Comparison of ENCODE assay signal across 8 cellular contexts in the genomic region with DNA sequence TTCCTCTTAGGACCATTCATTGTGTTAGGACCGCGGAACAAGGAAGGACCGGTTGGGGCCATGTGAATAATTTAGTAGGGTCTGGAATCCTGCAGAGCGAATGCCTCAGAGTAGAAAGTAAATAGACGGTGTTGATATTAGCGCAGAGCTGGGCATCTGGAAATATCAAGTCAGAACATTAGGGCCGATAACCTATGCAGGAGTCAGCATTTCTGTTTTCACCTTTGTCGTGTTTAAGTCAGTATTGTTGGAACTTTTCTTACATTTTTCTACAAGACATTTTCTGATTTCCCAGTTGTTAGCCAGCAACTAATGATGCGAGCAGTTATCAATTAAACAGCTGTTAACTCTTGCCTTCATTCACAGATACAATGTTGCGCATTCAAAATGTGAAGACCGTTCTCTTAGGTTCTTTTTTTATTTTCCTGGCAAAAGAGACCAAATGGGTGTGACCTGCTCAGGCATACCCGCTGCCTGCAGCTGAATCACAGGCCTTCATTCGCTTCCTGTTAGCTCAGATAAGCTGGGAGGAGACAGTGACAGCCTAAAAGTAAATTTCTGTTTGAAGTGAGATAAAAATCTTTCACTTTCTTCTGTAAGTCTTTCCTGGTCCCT. TPM values are rescaled to one million over a fixed set of nuclear protein-coding genes. Genes with fewer than 3 reads are reported as not detected.
DNase-seq lines count a peak whose midpoint lies in the region; ATAC-seq and TF ChIP-seq lines count a peak whose summit lies in the region.

No MANE protein-coding gene starts in this region.

- peak overlapping the region; percentile 97 for H3K9ac ChIP-seq in BLaER1

- peak overlapping the region; percentile 96 for H3K4me2 ChIP-seq in BLaER1

- H3K27me3 ChIP-seq in BLaER1 (no peaks in the 10 kb centered on the region), HAP-1 (ENCODE audit: low read depth) (no peaks in the 10 kb centered on the region)

- peak overlapping the region; percentile 96 for H3K4me3 ChIP-seq in BLaER1
- H3K4me3 ChIP-seq in HAP-1, result peak overlapping the region; percentile 98

- H3K9me3 ChIP-seq in BLaER1 (no peaks in the 10 kb centered on the region), HAP-1 (no peaks in the 10 kb centered on the region)

- H3K4me1 Mint-ChIP-seq in activated naive CD8-positive, alpha-beta T cell treated with anti-CD3 and anti-CD28 coated beads for 36 hours, result peaks cover 40% of the 10 kb centered on the region
- H3K4me1 Mint-ChIP-seq in osteocyte (ENCODE audit: unreplicated experiment), result peaks cover 50% of the 10 kb centered on the region

- peaks cover 14% of the 10 kb centered on the region for H3K27me3 Mint-ChIP-seq in activated naive CD8-positive, alpha-beta T cell treated with anti-CD3 and anti-CD28 coated beads for 36 hours
- no peaks in the 10 kb centered on the region for H3K27me3 Mint-ChIP-seq in osteocyte (ENCODE audit: unreplicated experiment)

- H3K27ac ChIP-seq in BLaER1, result peak overlapping the region; percentile 97

- no peak for ATAC-seq in GM18870 (IDR thresholded peaks at IDR 0.05; ENCODE audit: unreplicated experiment)

- no peak for TF ChIP-seq CTCF in osteocyte (IDR thresholded peaks at IDR 0.05)

- H3K9me3 Mint-ChIP-seq in activated naive CD8-positive, alpha-beta T cell treated with anti-CD3 and anti-CD28 coated beads for 36 hours, result no peaks in the 10 kb centered on the region
- H3K9me3 Mint-ChIP-seq in osteocyte (ENCODE audit: unreplicated experiment), result no peaks in the 10 kb centered on the region

- H3K36me3 Mint-ChIP-seq in activated naive CD8-positive, alpha-beta T cell treated with anti-CD3 and anti-CD28 coated beads for 36 hours, result peaks cover 32% of the 10 kb centered on the region
- H3K36me3 Mint-ChIP-seq in osteocyte (ENCODE audit: unreplicated experiment), result no peaks in the 10 kb centered on the region

- peak overlapping the region; percentile 93 for H3K4me3 Mint-ChIP-seq in activated naive CD8-positive, alpha-beta T cell treated with anti-CD3 and anti-CD28 coated beads for 36 hours
- peak overlapping the region; percentile 93 for H3K4me3 Mint-ChIP-seq in osteocyte (ENCODE audit: unreplicated experiment)

- H3K4me1 ChIP-seq in BLaER1, result peaks cover 37% of the 10 kb centered on the region
- H3K4me1 ChIP-seq in HAP-1, result peaks cover 22% of the 10 kb centered on the region

- in situ Hi-C loops in HAP-1 (cut with MboI; ENCODE audit: low sequenced_read_pairs), result no loop called here

- DNase-seq in HAP-1 (ENCODE audit: low spot score in 2 of 2) (peak; percentile 37 to 38), glomerular visceral epithelial cell (ENCODE audit: extremely low spot score) (peak; percentile 60), osteocyte (ENCODE audit: extremely low spot score, unreplicated experiment) (no peak), cortex of kidney (lab: John Stamatoyannopoulos, UW) (no peak)
- peak; percentile 45 for DNase-seq in activated naive CD8-positive, alpha-beta T cell treated with anti-CD3 and anti-CD28 coated beads for 36 hours

- H3K27ac Mint-ChIP-seq in activated naive CD8-positive, alpha-beta T cell treated with anti-CD3 and anti-CD28 coated beads for 36 hours, result peak overlapping the region; percentile 98
- H3K27ac Mint-ChIP-seq in osteocyte (ENCODE audit: unreplicated experiment), result peak overlapping the region; percentile 94

- peaks cover 35% of the 10 kb centered on the region for H4K20me1 ChIP-seq in BLaER1

- H3K36me3 ChIP-seq in BLaER1 (no peaks in the 10 kb centered on the region), HAP-1 (replicated peaks) (peaks cover 12% of the 10 kb centered on the region)

TF ChIP-seq in PFSK-1, 5 proteins besides CTCF, POLR2A, EP300 and RAD21:
- no peak; the same call in 1 of the 2 replicates for TF ChIP-seq TAF1 (IDR thresholded peaks at IDR 0.05; ENCODE audit: borderline replicate concordance, insufficient read depth, low read length)
- peak; percentile 32; the same call in 1 of the 2 replicates for TF ChIP-seq SIN3A (IDR thresholded peaks at IDR 0.05; ENCODE audit: borderline replicate concordance, insufficient read depth, low read length)
- TF ChIP-seq, protein P1, sequence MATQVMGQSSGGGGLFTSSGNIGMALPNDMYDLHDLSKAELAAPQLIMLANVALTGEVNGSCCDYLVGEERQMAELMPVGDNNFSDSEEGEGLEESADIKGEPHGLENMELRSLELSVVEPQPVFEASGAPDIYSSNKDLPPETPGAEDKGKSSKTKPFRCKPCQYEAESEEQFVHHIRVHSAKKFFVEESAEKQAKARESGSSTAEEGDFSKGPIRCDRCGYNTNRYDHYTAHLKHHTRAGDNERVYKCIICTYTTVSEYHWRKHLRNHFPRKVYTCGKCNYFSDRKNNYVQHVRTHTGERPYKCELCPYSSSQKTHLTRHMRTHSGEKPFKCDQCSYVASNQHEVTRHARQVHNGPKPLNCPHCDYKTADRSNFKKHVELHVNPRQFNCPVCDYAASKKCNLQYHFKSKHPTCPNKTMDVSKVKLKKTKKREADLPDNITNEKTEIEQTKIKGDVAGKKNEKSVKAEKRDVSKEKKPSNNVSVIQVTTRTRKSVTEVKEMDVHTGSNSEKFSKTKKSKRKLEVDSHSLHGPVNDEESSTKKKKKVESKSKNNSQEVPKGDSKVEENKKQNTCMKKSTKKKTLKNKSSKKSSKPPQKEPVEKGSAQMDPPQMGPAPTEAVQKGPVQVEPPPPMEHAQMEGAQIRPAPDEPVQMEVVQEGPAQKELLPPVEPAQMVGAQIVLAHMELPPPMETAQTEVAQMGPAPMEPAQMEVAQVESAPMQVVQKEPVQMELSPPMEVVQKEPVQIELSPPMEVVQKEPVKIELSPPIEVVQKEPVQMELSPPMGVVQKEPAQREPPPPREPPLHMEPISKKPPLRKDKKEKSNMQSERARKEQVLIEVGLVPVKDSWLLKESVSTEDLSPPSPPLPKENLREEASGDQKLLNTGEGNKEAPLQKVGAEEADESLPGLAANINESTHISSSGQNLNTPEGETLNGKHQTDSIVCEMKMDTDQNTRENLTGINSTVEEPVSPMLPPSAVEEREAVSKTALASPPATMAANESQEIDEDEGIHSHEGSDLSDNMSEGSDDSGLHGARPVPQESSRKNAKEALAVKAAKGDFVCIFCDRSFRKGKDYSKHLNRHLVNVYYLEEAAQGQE (IDR thresholded peaks at IDR 0.05; ENCODE audit: insufficient read depth in 1 of 2, low read depth in 2 of 2, low read length in 2 of 2), result no peak
- TF ChIP-seq FOXP2 (optimal IDR thresholded peaks at IDR 0.05; ENCODE audit: borderline replicate concordance, extremely low read depth, extremely low read length, insufficient read depth), result no peak
- TF ChIP-seq POLR2AphosphoS5 (IDR thresholded peaks at IDR 0.05; ENCODE audit: low read depth, low read length), result no peak; the same call in 1 of the 2 replicates

RNA-seq across cellular contexts. Expression of a gene that starts 1.0 kb away (rescaled TPM):
- 1,150 TPM for polyA plus RNA-seq in PFSK-1 (2012; ENCODE audit: insufficient read length, low read depth)
- 1,000 to 10,000 TPM; 2,301 to 2,323 TPM for total RNA-seq in activated naive CD8-positive, alpha-beta T cell treated with anti-CD3 and anti-CD28 coated beads for 36 hours
- 602 and 617 TPM in 2 replicates for total RNA-seq in osteocyte

RNA-seq across cellular contexts. Expression of a gene that starts 34.4 kb away (rescaled TPM):
- not detected for polyA plus RNA-seq in PFSK-1 (2012; ENCODE audit: insufficient read length, low read depth)
- total RNA-seq in activated naive CD8-positive, alpha-beta T cell treated with anti-CD3 and anti-CD28 coated beads for 36 hours, result not detected
- 0.47 TPM in 1 of 2 replicates, not detected in the other for total RNA-seq in osteocyte

RNA-seq across cellular contexts. Expression of a gene that starts 40.4 kb away (rescaled TPM):
- polyA plus RNA-seq in PFSK-1 (2012; ENCODE audit: insufficient read length, low read depth), result 61.6 TPM
- total RNA-seq in activated naive CD8-positive, alpha-beta T cell treated with anti-CD3 and anti-CD28 coated beads for 36 hours, result 10 to 100 TPM; 43.0 to 47.3 TPM
- total RNA-seq in osteocyte, result 93.9 and 97.8 TPM in 2 replicates

Comparison
In these comparisons a context has a peak if more than half of its experiments do, and no peak if none do; other contexts are left out.
1. DNase-seq: peak in HAP-1 (2 of 2), activated naive CD8-positive, alpha-beta T cell treated with anti-CD3 and anti-CD28 coated beads for 36 hours (single experiment) and glomerular visceral epithelial cell (single experiment); none in osteocyte (single experiment) and cortex of kidney (single experiment).